Comparison of ENCODE assay signal across 29 cellular contexts in the genomic region with DNA sequence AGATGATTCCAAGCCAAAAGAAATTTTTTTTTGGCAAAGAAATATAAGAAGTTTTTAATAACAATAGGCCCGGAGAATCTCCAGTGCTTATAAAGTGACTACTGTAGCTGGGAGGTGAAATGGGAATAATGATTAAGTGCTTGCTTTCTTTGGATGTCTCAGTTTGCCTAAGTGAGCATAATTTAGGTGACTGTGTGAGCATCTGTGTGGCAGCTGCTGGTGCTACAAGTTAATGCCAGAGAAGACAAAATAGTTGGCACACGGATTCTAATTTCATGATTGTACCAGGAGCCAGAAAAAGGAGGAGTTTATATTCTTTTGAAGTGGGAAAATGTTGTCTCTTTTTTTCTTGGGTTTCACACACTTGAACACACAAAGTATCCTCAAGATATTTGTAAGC.
A peak's percentile ranks its signal among the peaks of the same experiment; 100 is the strongest.
DNase-seq lines count a peak whose midpoint lies in the region; ATAC-seq and TF ChIP-seq lines count a peak whose summit lies in the region.
"Had no signal": no experiment of that assay in that cellular context is flagged by ENCODE, and none has a peak within 500 bp of the region (broad histone marks: within the 10 kb centered on the region; RNA-seq: fewer than 3 reads in every experiment).

No MANE protein-coding gene starts in this region.

- no peak overlapping the region for H3K4me3 Mint-ChIP-seq in progenitor cell of endocrine pancreas (ENCODE audit: low read depth)
- H3K4me3 Mint-ChIP-seq: activated CD4-positive, alpha-beta memory T cell treated with anti-CD3 and anti-CD28 coated beads, Interleukin-2, amount 10 ng/mL, durations not matched to agents 7 days and 5 days; immature natural killer cell; neural progenitor cell had no signal

- DNase-seq in left ventricle myocardium inferior (no peak), right cardiac atrium (no peak), NCI-H446 (lab: John Stamatoyannopoulos, UW) (peak; percentile 17 to 67), fibroblast of mammary gland (ENCODE audit: low read depth) (peak; percentile 47), aorta (no peak), hypothalamus (lab: John Stamatoyannopoulos, UW) (no peak), progenitor cell of endocrine pancreas (ENCODE audit: low spot score, unreplicated experiment) (no peak)
- DNase-seq: activated CD4-positive, alpha-beta memory T cell treated with anti-CD3 and anti-CD28 coated beads, Interleukin-2, amount 10 ng/mL, durations not matched to agents 7 days and 5 days; activated CD4-positive, alpha-beta T cell treated with anti-CD3 and anti-CD28 coated beads for 1 hour; activated CD8-positive, alpha-beta memory T cell treated with anti-CD3 and anti-CD28 coated beads, Interleukin-2, amount 50 U/mL, for 4 hours; activated naive CD4-positive, alpha-beta T cell treated with Interleukin-2 at 50 U/mL for 16 hours; DMS53; GDM1; immature natural killer cell; left cardiac atrium; mesenchymal stem cell; NCI-H1105; NCI-H1930; NCI-H69; posterior cingulate gyrus; SIG-M5; stimulated activated CD4-positive, alpha-beta T cell treated with anti-CD3 and anti-CD28 coated beads, Interleukin-4, amount 100 ng/mL, for 24 hours; SW 1271; transverse colon had no signal

- no peaks in the 10 kb centered on the region for H3K4me1 Mint-ChIP-seq in progenitor cell of endocrine pancreas (ENCODE audit: low read depth)
- H3K4me1 Mint-ChIP-seq: immature natural killer cell had no signal

- 18% methylated on average over 2 of the region's 2 CpGs for WGBS in right cardiac atrium
- WGBS in aorta, 2 donors, result 0 to 3% methylated on average over 2 of the region's 2 CpGs

- H3K36me3 ChIP-seq in left ventricle myocardium inferior, result no peaks in the 10 kb centered on the region
- no peaks in the 10 kb centered on the region for H3K36me3 ChIP-seq in aorta (ENCODE audit: control insufficient read depth in 1 of 2, insufficient read depth in 2 of 2, low read length in 1 of 2)
- H3K36me3 ChIP-seq: BLaER1, neural progenitor cell, transverse colon had no signal

- H3K4me1 ChIP-seq in left ventricle myocardium inferior (peaks cover 60% of the 10 kb centered on the region), right cardiac atrium (ENCODE audit: control insufficient read depth, insufficient read depth, low read length) (peaks cover 4% of the 10 kb centered on the region), aorta (ENCODE audit: control insufficient read depth in 1 of 2, insufficient read depth in 2 of 2, low read length in 2 of 2) (peaks cover 12 to 15% of the 10 kb centered on the region in 2 donors)
- H3K4me1 ChIP-seq: BLaER1, neural progenitor cell had no signal

- H3K36me3 Mint-ChIP-seq in progenitor cell of endocrine pancreas (ENCODE audit: insufficient read depth), result peaks cover 1% of the 10 kb centered on the region
- H3K36me3 Mint-ChIP-seq: immature natural killer cell, neural progenitor cell had no signal

- ATAC-seq in right cardiac atrium (no peak), aorta (ENCODE audit: low FRiP score) (no peak), GM19455 (IDR thresholded peaks at IDR 0.05; ENCODE audit: unreplicated experiment) (no peak)
- ATAC-seq: left cardiac atrium, Panc1, sciatic nerve had no signal

- H3K9me3 ChIP-seq in left ventricle myocardium inferior (replicated peaks) (no peaks in the 10 kb centered on the region), right cardiac atrium (ENCODE audit: control insufficient read depth, low read length) (no peaks in the 10 kb centered on the region), aorta (ENCODE audit: control insufficient read depth, low read length) (no peaks in the 10 kb centered on the region)
- H3K9me3 ChIP-seq: BLaER1, transverse colon had no signal

- intact Hi-C loops in left ventricle myocardium inferior (cut with micrococcal nuclease) (no loop called here), right cardiac atrium (cut with DNase I) (no loop called here), aorta (cut with DNase I) (loop anchor here (2.0 to 10.0 kb wide), 5 partner anchors 21 to 233 kb away; no protein-coding TSS in a partner anchor)

- H3K9me3 Mint-ChIP-seq in progenitor cell of endocrine pancreas (ENCODE audit: low read depth), result no peaks in the 10 kb centered on the region
- H3K9me3 Mint-ChIP-seq: activated CD4-positive, alpha-beta memory T cell treated with anti-CD3 and anti-CD28 coated beads, Interleukin-2, amount 10 ng/mL, durations not matched to agents 7 days and 5 days; immature natural killer cell; neural progenitor cell had no signal

- H3K27me3 Mint-ChIP-seq in progenitor cell of endocrine pancreas, result no peaks in the 10 kb centered on the region

- H3K27me3 ChIP-seq in left ventricle myocardium inferior (ENCODE audit: low read depth), result no peaks in the 10 kb centered on the region
- no peaks in the 10 kb centered on the region for H3K27me3 ChIP-seq in right cardiac atrium (ENCODE audit: control insufficient read depth, insufficient read depth)
- no peaks in the 10 kb centered on the region for H3K27me3 ChIP-seq in aorta (ENCODE audit: control insufficient read depth in 1 of 2, insufficient read depth in 2 of 2, low read length in 1 of 2)
- H3K27me3 ChIP-seq: BLaER1, neural progenitor cell, transverse colon had no signal

- TF ChIP-seq CTCF in left ventricle myocardium inferior (IDR thresholded peaks at IDR 0.05; ENCODE audit: borderline replicate concordance), result no peak
- no peak for TF ChIP-seq CTCF in fibroblast of mammary gland (conservative IDR thresholded peaks at IDR 0.05; ENCODE audit: control insufficient read depth, insufficient read depth, low read depth, low read length)
- TF ChIP-seq CTCF in progenitor cell of endocrine pancreas (IDR thresholded peaks at IDR 0.05; ENCODE audit: unreplicated experiment), result no peak

- H3K27ac Mint-ChIP-seq in progenitor cell of endocrine pancreas, result no peak overlapping the region
- H3K27ac Mint-ChIP-seq: activated CD4-positive, alpha-beta memory T cell treated with anti-CD3 and anti-CD28 coated beads, Interleukin-2, amount 10 ng/mL, durations not matched to agents 7 days and 5 days; immature natural killer cell; neural progenitor cell had no signal

- no peak overlapping the region for H3K4me3 ChIP-seq in left ventricle myocardium inferior
- H3K4me3 ChIP-seq in right cardiac atrium (ENCODE audit: low read length), result no peak overlapping the region
- no peak overlapping the region for H3K4me3 ChIP-seq in fibroblast of mammary gland (ENCODE audit: control insufficient read depth, low read depth, low read length)
- H3K4me3 ChIP-seq in aorta (ENCODE audit: low read length in 2 of 2), result no peak overlapping the region
- H3K4me3 ChIP-seq: BLaER1, neural progenitor cell, transverse colon had no signal

- H3K27ac ChIP-seq in left ventricle myocardium inferior (replicated peaks) (peak overlapping the region; percentile 86), right cardiac atrium (ENCODE audit: low read length) (no peak overlapping the region), aorta (ENCODE audit: low read depth in 1 of 2, low read length in 2 of 2) (peak overlapping the region; percentile 16 to 17)
- H3K27ac ChIP-seq: BLaER1, neural progenitor cell had no signal

Comparison
In these comparisons a context has a peak if more than half of its experiments do, and no peak if none do; other contexts are left out.
1. DNase-seq: peak in NCI-H446 (2 of 2) and fibroblast of mammary gland (single experiment); none in left ventricle myocardium inferior (single experiment), right cardiac atrium (0 of 3), aorta (0 of 2), hypothalamus (0 of 51) and progenitor cell of endocrine pancreas (single experiment).
2. intact Hi-C loops: an anchor here in aorta (2.0 to 10.0 kb wide); none called in left ventricle myocardium inferior and right cardiac atrium.